In the genomic region with DNA sequence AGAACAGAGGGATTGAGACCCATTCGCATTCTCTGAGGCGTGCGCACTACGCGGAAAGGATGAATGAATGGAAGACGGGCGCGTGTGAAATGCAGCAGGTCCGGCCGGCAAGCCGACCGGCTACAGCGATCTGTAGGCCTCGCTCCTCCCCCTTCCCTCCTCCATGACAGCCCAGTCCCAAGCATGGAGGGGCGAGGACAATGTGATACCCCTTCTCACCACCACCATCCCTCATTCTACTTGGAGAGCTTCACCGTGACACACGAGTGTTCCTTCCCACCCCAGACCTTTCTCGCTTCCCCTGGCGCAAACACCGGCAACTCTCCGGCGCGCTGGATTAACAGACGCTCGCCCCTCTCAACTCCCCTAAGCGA, we compare ENCODE assay signal across 8 cellular contexts. TPM values are rescaled to one million over a fixed set of nuclear protein-coding genes. Genes with fewer than 3 reads are reported as not detected.
A peak's percentile ranks its signal among the peaks of the same experiment; 100 is the strongest.
DNase-seq lines count a peak whose midpoint lies in the region; ATAC-seq and TF ChIP-seq lines count a peak whose summit lies in the region.

No MANE protein-coding gene starts in this region.

- peak overlapping the region; percentile 97 for H3K4me3 ChIP-seq in ACC112 (ENCODE audit: low read depth, low read length)
- peak overlapping the region; percentile 100 for H3K4me3 ChIP-seq in coronary artery

- no peaks in the 10 kb centered on the region for H3K27me3 ChIP-seq in ACC112 (ENCODE audit: insufficient read depth, low read length)

- no peak for TF ChIP-seq CTCF in coronary artery (IDR thresholded peaks at IDR 0.05)

- H3K4me1 ChIP-seq in ACC112 (ENCODE audit: control insufficient read depth, insufficient read depth, low read length, unreplicated experiment), result peaks cover 13% of the 10 kb centered on the region

- H3K79me2 ChIP-seq in ACC112 (ENCODE audit: control insufficient read depth, insufficient read depth, low read length, unreplicated experiment), result peaks cover 54% of the 10 kb centered on the region

- peaks cover 12% of the 10 kb centered on the region for H3K36me3 ChIP-seq in ACC112 (ENCODE audit: insufficient read depth, low read length)

- H3K9me3 Mint-ChIP-seq in activated CD4-positive, alpha-beta T cell treated with anti-CD3 and anti-CD28 coated beads for 36 hours (ENCODE audit: low read depth), result no peaks in the 10 kb centered on the region

- H2AFZ ChIP-seq in ACC112 (ENCODE audit: low read length, unreplicated experiment), result peak overlapping the region; percentile 67

- H3K27ac ChIP-seq in ACC112 (ENCODE audit: low read depth, low read length) (peak overlapping the region; percentile 73), coronary artery (peak overlapping the region; percentile 89 to 99)

- peak; percentile 27 for ATAC-seq in GM18519 (IDR thresholded peaks at IDR 0.05; ENCODE audit: low FRiP score, unreplicated experiment)
- ATAC-seq in HG03039 (IDR thresholded peaks at IDR 0.05; ENCODE audit: unreplicated experiment), result peak; percentile 42
- peak; percentile 45 for ATAC-seq in activated CD4-positive, alpha-beta T cell treated with anti-CD3 and anti-CD28 coated beads for 36 hours
- ATAC-seq in left lobe of liver, result peak; percentile 62

- peaks cover 53% of the 10 kb centered on the region for H3K4me1 Mint-ChIP-seq in activated CD4-positive, alpha-beta T cell treated with anti-CD3 and anti-CD28 coated beads for 36 hours

- H3K4me3 Mint-ChIP-seq in activated CD4-positive, alpha-beta T cell treated with anti-CD3 and anti-CD28 coated beads for 36 hours, result peak overlapping the region; percentile 92

- peak overlapping the region; percentile 100 for H3K27ac Mint-ChIP-seq in activated CD4-positive, alpha-beta T cell treated with anti-CD3 and anti-CD28 coated beads for 36 hours

- POLR2A ChIA-PET in activated CD4-positive, alpha-beta T cell treated with anti-CD3 and anti-CD28 coated beads for 36 hours (lab: Charles Lee), result interaction anchor here (0.6 to 2.7 kb wide), 7 partner anchors 13 to 933 kb away, joined by 3 to 26 read pairs (median 4); a partner anchor contains a TSS

- intact Hi-C loops in activated CD4-positive, alpha-beta T cell treated with anti-CD3 and anti-CD28 coated beads for 36 hours (cut with DNase I, micrococcal nuclease), result loop anchor here (1.0 to 5.0 kb wide), 12 partner anchors 125 to 1022 kb away; a partner anchor contains a TSS

- DNase-seq in NCI-H345 (lab: John Stamatoyannopoulos, UW) (peak; percentile 65), coronary artery (ENCODE audit: low spot score) (peak; percentile 85), left lobe of liver (ENCODE audit: low spot score) (peak; percentile 65)
- peak; percentile 85 for DNase-seq in activated CD4-positive, alpha-beta T cell treated with anti-CD3 and anti-CD28 coated beads for 36 hours
- peak; percentile 66 for DNase-seq in stimulated activated CD4-positive, alpha-beta T cell treated with anti-CD3 and anti-CD28 coated beads, Interleukin-4, amount 100 ng/mL, for 1 hour

- peaks cover 24% of the 10 kb centered on the region for H3K36me3 Mint-ChIP-seq in activated CD4-positive, alpha-beta T cell treated with anti-CD3 and anti-CD28 coated beads for 36 hours (ENCODE audit: low read depth)

- CTCF ChIA-PET in activated CD4-positive, alpha-beta T cell treated with anti-CD3 and anti-CD28 coated beads for 36 hours (lab: Charles Lee), result interaction anchor here (0.5 to 3.6 kb wide), 10 partner anchors 10 to 785 kb away, joined by 3 to 15 read pairs (median 4); a partner anchor contains a TSS

- no peaks in the 10 kb centered on the region for H3K27me3 Mint-ChIP-seq in activated CD4-positive, alpha-beta T cell treated with anti-CD3 and anti-CD28 coated beads for 36 hours

RNA-seq across cellular contexts. Expression of a gene that starts 0.8 kb away (rescaled TPM):
- 100 to 1,000 TPM; 132 to 149 TPM for total RNA-seq in activated CD4-positive, alpha-beta T cell treated with anti-CD3 and anti-CD28 coated beads for 36 hours
- 29.5 TPM for total RNA-seq in left lobe of liver

Comparison
In these comparisons a context has a peak if more than half of its experiments do, and no peak if none do; other contexts are left out.
1. Peak in every context shown above with its lines: DNase-seq, ATAC-seq, H3K4me3 ChIP-seq and H3K27ac ChIP-seq.